11 cellular contexts compared by ENCODE assay signal in genomic region chr2:217798743-217799552, GRCh38.
A peak's percentile ranks its signal among the peaks of the same experiment; 100 is the strongest.
DNase-seq lines count a peak whose midpoint lies in the region; ATAC-seq and TF ChIP-seq lines count a peak whose summit lies in the region.
"Had no signal": no experiment of that assay in that cellular context is flagged by ENCODE, and none has a peak within 500 bp of the region (broad histone marks: within the 10 kb centered on the region; RNA-seq: fewer than 3 reads in every experiment).

No MANE protein-coding gene starts in this region.

- H3K27ac Mint-ChIP-seq in activated CD4-positive, alpha-beta memory T cell treated with anti-CD3 and anti-CD28 coated beads for 36 hours, result no peak overlapping the region
- H3K27ac Mint-ChIP-seq in activated CD4-positive, alpha-beta memory T cell treated with anti-CD3 and anti-CD28 coated beads, Interleukin-2, amount 10 ng/mL, durations not matched to agents 7 days and 5 days, result no peak overlapping the region

- no peaks in the 10 kb centered on the region for H3K9me3 Mint-ChIP-seq in activated CD4-positive, alpha-beta memory T cell treated with anti-CD3 and anti-CD28 coated beads for 36 hours
- H3K9me3 Mint-ChIP-seq in activated CD4-positive, alpha-beta memory T cell treated with anti-CD3 and anti-CD28 coated beads, Interleukin-2, amount 10 ng/mL, durations not matched to agents 7 days and 5 days, result no peaks in the 10 kb centered on the region

- no peaks in the 10 kb centered on the region for H3K4me1 Mint-ChIP-seq in activated CD4-positive, alpha-beta memory T cell treated with anti-CD3 and anti-CD28 coated beads for 36 hours (ENCODE audit: low read depth)
- peaks cover 3% of the 10 kb centered on the region for H3K4me1 Mint-ChIP-seq in activated CD4-positive, alpha-beta memory T cell treated with anti-CD3 and anti-CD28 coated beads, Interleukin-2, amount 10 ng/mL, durations not matched to agents 7 days and 5 days

- no peak for TF ChIP-seq EP300 in transverse colon (IDR thresholded peaks at IDR 0.05; ENCODE audit: low read depth)

- H3K36me3 ChIP-seq in left ventricle myocardium inferior (peaks cover 30% of the 10 kb centered on the region), transverse colon (peaks cover 0 to 3% (median 0%) of the 10 kb centered on the region in 4 donors)
- H3K36me3 ChIP-seq: cardiac muscle cell had no signal

- peak overlapping the region; percentile 73 for H3K27ac ChIP-seq in left ventricle myocardium inferior (replicated peaks)
- peak overlapping the region; percentile 13 to 62 (median 50) for H3K27ac ChIP-seq in transverse colon
- H3K27ac ChIP-seq: 22Rv1, cardiac muscle cell, VCaP had no signal

- WGBS in transverse colon (ENCODE audit: low coverage in 1 of 2), 2 donors, result 67 to 68% methylated on average over 4 to 14 of the region's 14 CpGs

- ATAC-seq in GM18873 (IDR thresholded peaks at IDR 0.05; ENCODE audit: low FRiP score, unreplicated experiment), result no peak

- TF ChIP-seq POLR2A in transverse colon (IDR thresholded peaks at IDR 0.05), result no peak

- DNase-seq in activated CD4-positive, alpha-beta memory T cell treated with anti-CD3 and anti-CD28 coated beads for 36 hours, result peak; percentile 3
- DNase-seq in activated CD4-positive, alpha-beta memory T cell treated with anti-CD3 and anti-CD28 coated beads, Interleukin-2, amount 10 ng/mL, durations not matched to agents 7 days and 5 days, result no peak
- peak; percentile 98 for DNase-seq in MV-4-11 (lab: John Stamatoyannopoulos, UW)
- DNase-seq in left ventricle myocardium inferior, result peak; percentile 18
- peak; percentile 32 for DNase-seq in transverse colon
- no peak for DNase-seq in NCI-H1092 (lab: John Stamatoyannopoulos, UW)
- DNase-seq in GOT3 (lab: John Stamatoyannopoulos, UW), result no peak

- TF ChIP-seq CTCF in left ventricle myocardium inferior (IDR thresholded peaks at IDR 0.05; ENCODE audit: borderline replicate concordance) (no peak), transverse colon (IDR thresholded peaks at IDR 0.05) (no peak)

- H3K36me3 Mint-ChIP-seq in activated CD4-positive, alpha-beta memory T cell treated with anti-CD3 and anti-CD28 coated beads for 36 hours, result no peaks in the 10 kb centered on the region
- H3K36me3 Mint-ChIP-seq in activated CD4-positive, alpha-beta memory T cell treated with anti-CD3 and anti-CD28 coated beads, Interleukin-2, amount 10 ng/mL, durations not matched to agents 7 days and 5 days (ENCODE audit: low read depth), result no peaks in the 10 kb centered on the region

- H3K4me3 ChIP-seq in left ventricle myocardium inferior (no peak overlapping the region), transverse colon (no peak overlapping the region)
- H3K4me3 ChIP-seq: cardiac muscle cell had no signal

- H3K4me1 ChIP-seq in left ventricle myocardium inferior (peaks cover 93% of the 10 kb centered on the region), transverse colon (peaks cover 0 to 9% (median 3%) of the 10 kb centered on the region in 4 donors)

- H3K9me3 ChIP-seq in left ventricle myocardium inferior (replicated peaks), result no peaks in the 10 kb centered on the region
- H3K9me3 ChIP-seq in transverse colon, result no peaks in the 10 kb centered on the region

- H3K27me3 Mint-ChIP-seq in activated CD4-positive, alpha-beta memory T cell treated with anti-CD3 and anti-CD28 coated beads for 36 hours, result peaks cover 2% of the 10 kb centered on the region
- no peaks in the 10 kb centered on the region for H3K27me3 Mint-ChIP-seq in activated CD4-positive, alpha-beta memory T cell treated with anti-CD3 and anti-CD28 coated beads, Interleukin-2, amount 10 ng/mL, durations not matched to agents 7 days and 5 days

- intact Hi-C loops in activated CD4-positive, alpha-beta memory T cell treated with anti-CD3 and anti-CD28 coated beads for 36 hours (cut with micrococcal nuclease), result no loop called here
- intact Hi-C loops in left ventricle myocardium inferior (cut with micrococcal nuclease), result no loop called here
- intact Hi-C loops in transverse colon (cut with DNase I; ENCODE audit: low total_unique reads), result no loop called here

- in situ Hi-C loops in transverse colon (cut with MboI; ENCODE audit: low pct_ligation_motif_present in 1 of 4, low pct_unique_long_range_greater_than_20kb in 1 of 4, low sequenced_read_pairs in 3 of 4), result loop anchor here (5.0 to 25.0 kb wide), 5 partner anchors 86 to 213 kb away; partner anchors contain the start of gene TNS1 (in 1 of the 4)

- H3K4me3 Mint-ChIP-seq in activated CD4-positive, alpha-beta memory T cell treated with anti-CD3 and anti-CD28 coated beads for 36 hours, result no peak overlapping the region
- no peak overlapping the region for H3K4me3 Mint-ChIP-seq in activated CD4-positive, alpha-beta memory T cell treated with anti-CD3 and anti-CD28 coated beads, Interleukin-2, amount 10 ng/mL, durations not matched to agents 7 days and 5 days

- POLR2A ChIA-PET in activated CD4-positive, alpha-beta memory T cell treated with anti-CD3 and anti-CD28 coated beads for 36 hours (lab: Charles Lee), result no interaction called here
- POLR2A ChIA-PET in activated CD4-positive, alpha-beta memory T cell treated with anti-CD3 and anti-CD28 coated beads, Interleukin-2, amount 10 ng/mL, durations not matched to agents 7 days and 5 days (lab: Charles Lee), result no interaction called here

- CTCF ChIA-PET in activated CD4-positive, alpha-beta memory T cell treated with anti-CD3 and anti-CD28 coated beads for 36 hours (lab: Charles Lee), result interaction anchor here (1.0 to 3.5 kb wide), 2 partner anchors 10 to 13 kb away, joined by 7 to 16 read pairs; no protein-coding TSS in a partner anchor
- CTCF ChIA-PET in activated CD4-positive, alpha-beta memory T cell treated with anti-CD3 and anti-CD28 coated beads, Interleukin-2, amount 10 ng/mL, durations not matched to agents 7 days and 5 days (lab: Charles Lee), result interaction anchor here (1.1 to 5.3 kb wide), 2 partner anchors 11 to 88 kb away, joined by 5 to 47 read pairs; no protein-coding TSS in a partner anchor

- no peaks in the 10 kb centered on the region for H3K27me3 ChIP-seq in left ventricle myocardium inferior (ENCODE audit: low read depth)
- H3K27me3 ChIP-seq in transverse colon, result no peaks in the 10 kb centered on the region
- H3K27me3 ChIP-seq: cardiac muscle cell had no signal

Comparison
In these comparisons a context has a peak if more than half of its experiments do, and no peak if none do; other contexts are left out.
1. DNase-seq: peak in activated CD4-positive, alpha-beta memory T cell treated with anti-CD3 and anti-CD28 coated beads for 36 hours (single experiment), MV-4-11 (single experiment), left ventricle myocardium inferior (single experiment) and transverse colon (single experiment); none in activated CD4-positive, alpha-beta memory T cell treated with anti-CD3 and anti-CD28 coated beads, Interleukin-2, amount 10 ng/mL, durations not matched to agents 7 days and 5 days (single experiment), NCI-H1092 (single experiment) and GOT3 (single experiment).